8 cellular contexts compared by ENCODE assay signal in genomic region chr18:45197526-45197970, GRCh38.
DNase-seq lines count a peak whose midpoint lies in the region; ATAC-seq and TF ChIP-seq lines count a peak whose summit lies in the region.

No MANE protein-coding gene starts in this region.

- ATAC-seq in GM18511 (IDR thresholded peaks at IDR 0.05; ENCODE audit: unreplicated experiment) (peak; percentile 97), GM21723 (IDR thresholded peaks at IDR 0.05; ENCODE audit: unreplicated experiment) (peak; percentile 99), left lung (peak; percentile 89), Right ventricle myocardium inferior (no peak)

- TF ChIP-seq CTCF in left lung (IDR thresholded peaks at IDR 0.05), result no peak

- DNase-seq in NCI-H1436 treated with DMSO at 0.1 percent for 48 hours (lab: John Stamatoyannopoulos, UW), result peak; percentile 79
- DNase-seq in left lung, result no peak
- no peak for DNase-seq in NCI-H128 (lab: John Stamatoyannopoulos, UW; ENCODE audit: unreplicated experiment)
- no peak for DNase-seq in ACHN
- no peak for DNase-seq in Right ventricle myocardium inferior (ENCODE audit: missing footprints)
- no peak for DNase-seq in central memory CD4-positive, alpha-beta T cell

- H3K27ac ChIP-seq in left lung, result no peak overlapping the region

- intact Hi-C loops in left lung (cut with DNase I) (no loop called here), Right ventricle myocardium inferior (cut with DNase I) (no loop called here)

- no peaks in the 10 kb centered on the region for H3K36me3 ChIP-seq in left lung

- no peaks in the 10 kb centered on the region for H3K27me3 ChIP-seq in left lung

- no peak overlapping the region for H3K4me3 ChIP-seq in left lung

- H3K4me1 ChIP-seq in left lung, result no peaks in the 10 kb centered on the region

- in situ Hi-C loops in ACHN (cut with HindIII; ENCODE audit: low pct_ligation_motif_present, low pct_unique_long_range_greater_than_20kb, low sequenced_read_pairs), result no loop called here

- H3K9me3 ChIP-seq in left lung, result no peaks in the 10 kb centered on the region
